Comparison of ENCODE assay signal across 15 cellular contexts in the genomic region with DNA sequence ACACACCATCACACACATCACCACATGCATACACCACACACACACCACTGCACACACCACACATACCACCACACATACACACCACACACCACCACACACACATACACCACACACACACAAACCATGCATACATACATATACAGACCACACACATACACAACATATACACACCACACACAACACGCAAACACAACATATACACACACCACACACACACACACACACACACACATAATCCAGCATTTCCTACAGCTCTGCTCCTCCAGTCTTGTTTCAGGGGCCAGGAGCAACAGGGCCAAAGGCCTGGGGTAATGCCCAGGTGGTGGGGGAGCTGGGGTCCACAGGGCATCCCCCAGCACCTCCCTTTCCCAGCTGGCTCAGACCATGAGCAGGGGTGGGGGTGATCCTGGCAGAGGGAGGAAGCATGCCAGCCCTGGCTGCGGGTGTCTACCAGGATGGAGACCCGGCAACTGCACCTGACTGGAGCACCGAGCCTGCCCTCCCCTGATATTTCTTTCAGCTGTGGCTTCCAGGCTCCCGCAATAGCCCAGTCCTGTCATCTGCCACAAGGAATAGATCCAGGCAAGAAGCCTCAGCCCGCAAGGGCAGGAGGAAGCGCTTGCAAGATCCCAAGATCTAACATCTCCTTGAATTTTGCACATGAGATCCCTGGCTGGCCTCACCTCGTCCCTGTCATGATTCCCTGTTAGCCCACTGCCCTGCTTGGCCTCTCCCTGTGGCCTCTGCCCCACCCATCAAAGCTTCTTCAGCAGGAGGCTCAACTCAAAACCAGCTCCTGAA.
DNase-seq lines count a peak whose midpoint lies in the region; ATAC-seq and TF ChIP-seq lines count a peak whose summit lies in the region.
"Had no signal": no experiment of that assay in that cellular context is flagged by ENCODE, and none has a peak within 500 bp of the region (broad histone marks: within the 10 kb centered on the region; RNA-seq: fewer than 3 reads in every experiment).

No MANE protein-coding gene starts in this region.

- H3K4me3 ChIP-seq in psoas muscle = no peak overlapping the region
- H3K4me3 ChIP-seq in aorta (ENCODE audit: low read length in 2 of 2) = no peak overlapping the region
- H3K4me3 ChIP-seq: colonic mucosa had no signal

- peak overlapping the region; percentile 47 for H3K27ac Mint-ChIP-seq in stimulated activated naive CD8-positive, alpha-beta T cell treated with anti-CD3 and anti-CD28 coated beads, Interleukin-15, Interleukin-2, amounts not matched to agents 100 ng/mL and 50 ng/mL, for 24 hours
- H3K27ac Mint-ChIP-seq: CD4-positive, alpha-beta T cell had no signal

- no peaks in the 10 kb centered on the region for H3K4me1 Mint-ChIP-seq in stimulated activated naive CD8-positive, alpha-beta T cell treated with anti-CD3 and anti-CD28 coated beads, Interleukin-15, Interleukin-2, amounts not matched to agents 100 ng/mL and 50 ng/mL, for 24 hours (ENCODE audit: low read depth)

- peaks cover 21 to 85% of the 10 kb centered on the region in 2 donors for H3K36me3 ChIP-seq in psoas muscle (ENCODE audit: insufficient read depth in 1 of 2, low read depth in 1 of 2)
- peaks cover 17 to 29% of the 10 kb centered on the region in 2 donors for H3K36me3 ChIP-seq in aorta (ENCODE audit: control insufficient read depth in 1 of 2, insufficient read depth in 2 of 2, low read length in 1 of 2)
- H3K36me3 ChIP-seq: colonic mucosa had no signal

- peaks cover 26% of the 10 kb centered on the region for H3K4me1 ChIP-seq in psoas muscle
- H3K4me1 ChIP-seq in aorta (ENCODE audit: control insufficient read depth in 1 of 2, insufficient read depth in 2 of 2, low read length in 2 of 2) = no peaks in the 10 kb centered on the region
- H3K4me1 ChIP-seq: colonic mucosa had no signal

- H3K27me3 Mint-ChIP-seq in stimulated activated naive CD8-positive, alpha-beta T cell treated with anti-CD3 and anti-CD28 coated beads, Interleukin-15, Interleukin-2, amounts not matched to agents 100 ng/mL and 50 ng/mL, for 24 hours = no peaks in the 10 kb centered on the region
- H3K27me3 Mint-ChIP-seq: CD4-positive, alpha-beta T cell had no signal

- peaks cover 3% of the 10 kb centered on the region for H3K9me3 Mint-ChIP-seq in stimulated activated naive CD8-positive, alpha-beta T cell treated with anti-CD3 and anti-CD28 coated beads, Interleukin-15, Interleukin-2, amounts not matched to agents 100 ng/mL and 50 ng/mL, for 24 hours
- H3K9me3 Mint-ChIP-seq: CD4-positive, alpha-beta T cell; naive thymus-derived CD8-positive, alpha-beta T cell had no signal

- H3K9me3 ChIP-seq in psoas muscle (no peaks in the 10 kb centered on the region), aorta (ENCODE audit: control insufficient read depth, low read length) (no peaks in the 10 kb centered on the region)
- H3K9me3 ChIP-seq: colonic mucosa had no signal

- H3K27ac ChIP-seq in psoas muscle (no peak overlapping the region), aorta (ENCODE audit: low read depth in 1 of 2, low read length in 2 of 2) (peak overlapping the region in 1 of 2 donors; percentile 71)
- H3K27ac ChIP-seq: colonic mucosa had no signal

- H3K4me3 Mint-ChIP-seq in stimulated activated naive CD8-positive, alpha-beta T cell treated with anti-CD3 and anti-CD28 coated beads, Interleukin-15, Interleukin-2, amounts not matched to agents 100 ng/mL and 50 ng/mL, for 24 hours = no peak overlapping the region
- H3K4me3 Mint-ChIP-seq: CD4-positive, alpha-beta T cell; naive thymus-derived CD8-positive, alpha-beta T cell had no signal

- DNase-seq in stimulated activated naive CD8-positive, alpha-beta T cell treated with anti-CD3 and anti-CD28 coated beads, Interleukin-15, Interleukin-2, amounts not matched to agents 100 U/mL and 50 U/mL, for 24 hours = no peak
- no peak for DNase-seq in left ventricle myocardium superior
- peak in 1 of 2 donors; percentile 72 for DNase-seq in psoas muscle
- DNase-seq in aorta = peak; percentile 34 to 56
- DNase-seq in activated naive CD4-positive, alpha-beta T cell (lab: John Stamatoyannopoulos, UW) = no peak
- DNase-seq in NCI-H1092 (lab: John Stamatoyannopoulos, UW) = no peak
- DNase-seq in NCI-H446 (lab: John Stamatoyannopoulos, UW) = no peak
- DNase-seq: activated CD8-positive, alpha-beta memory T cell treated with anti-CD3 and anti-CD28 coated beads for 24 hours; CD4-positive, alpha-beta T cell; colonic mucosa; GOT3; naive thymus-derived CD8-positive, alpha-beta T cell; NCI-H2029 treated with DMSO at 0.1 percent for 48 hours; NCI-H748 treated with DMSO at 0.1 percent for 48 hours had no signal

- 45 to 72% (median 55%) methylated on average over 8 of the region's 8 CpGs for WGBS in psoas muscle, 3 donors
- 57% methylated on average over 8 of the region's 8 CpGs for WGBS in aorta, 2 donors

- H3K27me3 ChIP-seq in psoas muscle (ENCODE audit: insufficient read depth in 3 of 3, low read length in 2 of 3) (no peaks in the 10 kb centered on the region), aorta (ENCODE audit: control insufficient read depth in 1 of 2, insufficient read depth in 2 of 2, low read length in 1 of 2) (no peaks in the 10 kb centered on the region)
- H3K27me3 ChIP-seq: colonic mucosa had no signal

- no peak for ATAC-seq in stimulated activated naive CD8-positive, alpha-beta T cell treated with anti-CD3 and anti-CD28 coated beads, Interleukin-15, Interleukin-2, amounts not matched to agents 100 U/mL and 50 U/mL, for 24 hours
- peak; percentile 3 for ATAC-seq in left ventricle myocardium superior
- ATAC-seq in psoas muscle = peak; percentile 14 to 50 (median 30)
- ATAC-seq in aorta (ENCODE audit: low FRiP score) = no peak
- ATAC-seq: naive thymus-derived CD8-positive, alpha-beta T cell had no signal

- H3K36me3 Mint-ChIP-seq in stimulated activated naive CD8-positive, alpha-beta T cell treated with anti-CD3 and anti-CD28 coated beads, Interleukin-15, Interleukin-2, amounts not matched to agents 100 ng/mL and 50 ng/mL, for 24 hours (ENCODE audit: low read depth) = no peaks in the 10 kb centered on the region
- H3K36me3 Mint-ChIP-seq: naive thymus-derived CD8-positive, alpha-beta T cell had no signal

- no peak for TF ChIP-seq CTCF in psoas muscle (IDR thresholded peaks at IDR 0.05)

- intact Hi-C loops in left ventricle myocardium superior (cut with micrococcal nuclease) = no loop called here
- intact Hi-C loops in psoas muscle (cut with DNase I) = no loop called here
- intact Hi-C loops in aorta (cut with DNase I) = no loop called here

Comparison
In these comparisons a context has a peak if more than half of its experiments do, and no peak if none do; other contexts are left out.
1. ATAC-seq: peak in left ventricle myocardium superior (single experiment) and psoas muscle (4 of 4); none in stimulated activated naive CD8-positive, alpha-beta T cell treated with anti-CD3 and anti-CD28 coated beads, Interleukin-15, Interleukin-2, amounts not matched to agents 100 U/mL and 50 U/mL, for 24 hours (single experiment) and aorta (single experiment).
2. DNase-seq: peak in aorta (2 of 2); none in stimulated activated naive CD8-positive, alpha-beta T cell treated with anti-CD3 and anti-CD28 coated beads, Interleukin-15, Interleukin-2, amounts not matched to agents 100 U/mL and 50 U/mL, for 24 hours (single experiment), left ventricle myocardium superior (single experiment), activated naive CD4-positive, alpha-beta T cell (0 of 4), NCI-H1092 (single experiment) and NCI-H446 (0 of 2).